ENCODE assay signal across 1 cellular context in genomic region chr10:33793793-33794192, GRCh38.
TF ChIP-seq lines count a peak whose summit lies in the region.

No MANE protein-coding gene starts in this region.

TF ChIP-seq in GM23338, 12 proteins besides CTCF, POLR2A, EP300 and RAD21 (continued from another document):
- TF ChIP-seq ZNF462 (CRISPR knock-in tag; IDR thresholded peaks at IDR 0.05) (no peak), EZH2 (IDR thresholded peaks at IDR 0.05; ENCODE audit: low read depth, unreplicated experiment) (no peak), ETS1 (IDR thresholded peaks at IDR 0.05) (no peak), NANOG (IDR thresholded peaks at IDR 0.05; ENCODE audit: borderline replicate concordance) (no peak), EZH2phosphoT487 (IDR thresholded peaks at IDR 0.05; ENCODE audit: unreplicated experiment) (no peak), REST (IDR thresholded peaks at IDR 0.05; ENCODE audit: unreplicated experiment) (no peak)
